ENCODE assay signal across 8 cellular contexts in genomic region chr12:103956515-103957027, GRCh38. TPM values are rescaled to one million over a fixed set of nuclear protein-coding genes. Genes with fewer than 3 reads are reported as not detected.
DNase-seq lines count a peak whose midpoint lies in the region; ATAC-seq, FAIRE-seq and TF ChIP-seq lines count a peak whose summit lies in the region.

No MANE protein-coding gene starts in this region.

- no peaks in the 10 kb centered on the region for H4K20me1 ChIP-seq in HepG2 (ENCODE audit: insufficient read depth, low read length)

- FAIRE-seq in HepG2 (lab: Jason Lieb, UNC): no peak

- TF ChIP-seq EP300 in HepG2 (IDR thresholded peaks at IDR 0.05; ENCODE audit: low read depth in 2 of 2, low read length in 2 of 2) (no peak), HepG2 (CRISPR knock-in tag; IDR thresholded peaks at IDR 0.05; ENCODE audit: borderline replicate concordance) (no peak)

- H3K9me3 ChIP-seq in KOPT-K1 (ENCODE audit: insufficient read depth, low read length, poor library complexity, severe bottlenecking) (no peaks in the 10 kb centered on the region), HepG2 (ENCODE audit: low read length) (no peaks in the 10 kb centered on the region), thyroid gland (no peaks in the 10 kb centered on the region)

- intact Hi-C loops in HepG2 (cut with micrococcal nuclease; ENCODE audit: unreplicated experiment) (loop anchor here (1.0 kb wide), 2 partner anchors 9 to 26 kb away; partner anchors contain the start of genes HSP90B1 and TDG), thyroid gland (cut with DNase I) (loop anchor here (10.0 kb wide), 1 partner anchor 108 kb away; the partner anchor contains the start of gene HCFC2)

- peak overlapping the region; percentile 95 for H3K4me2 ChIP-seq in HepG2 (ENCODE audit: low read depth, low read length)

- TF ChIP-seq POLR2A in HepG2 (IDR thresholded peaks at IDR 0.05; ENCODE audit: insufficient read depth in 1 of 2, low read depth in 2 of 2, low read length in 2 of 2): no peak
- no peak for TF ChIP-seq POLR2A in thyroid gland (IDR thresholded peaks at IDR 0.05)

- 0% methylated on average over 11 of the region's 31 CpGs for WGBS in HepG2 (ENCODE audit: low lambda C conversion rate)
- 1 to 2% methylated on average over 11 to 27 of the region's 31 CpGs for WGBS in thyroid gland, 2 donors

- peak; percentile 39 for DNase-seq in GM03348 (ENCODE audit: low spot score)
- DNase-seq in brain microvascular endothelial cell: no peak
- peak; percentile 11 for DNase-seq in HepG2 (ENCODE audit: low spot score)
- peak; percentile 23 to 38 for DNase-seq in thyroid gland
- DNase-seq in T-helper 9 cell: no peak

- TF ChIP-seq CTCF in brain microvascular endothelial cell (IDR thresholded peaks at IDR 0.05; ENCODE audit: low read depth, low read length, missing control alignments) (no peak), HepG2 (CRISPR knock-in tag; IDR thresholded peaks at IDR 0.05) (no peak), thyroid gland (IDR thresholded peaks at IDR 0.05) (no peak)

- CTCF ChIA-PET in HepG2 (lab: Yijun Ruan, JAX; ENCODE audit: low intra/inter-chr PET ratio, low total read pairs): no interaction called here

- POLR2A ChIA-PET in HepG2 (lab: Yijun Ruan, JAX): interaction anchor here (0.9 to 6.2 kb wide), 4 partner anchors 10 to 26 kb away, joined by 3 to 118 read pairs (median 13); partner anchors contain the start of genes HSP90B1 and TDG

- TF ChIP-seq RAD21 in HepG2 (CRISPR knock-in tag; IDR thresholded peaks at IDR 0.05): no peak

- no peaks in the 10 kb centered on the region for H3K27me3 ChIP-seq in brain microvascular endothelial cell (replicated peaks)
- H3K27me3 ChIP-seq in HepG2 (ENCODE audit: control insufficient read depth in 1 of 2, insufficient read depth in 2 of 2, low read length in 2 of 2): no peaks in the 10 kb centered on the region; a peak in 1 of 5 replicates
- no peaks in the 10 kb centered on the region for H3K27me3 ChIP-seq in thyroid gland

- in situ Hi-C loops in brain microvascular endothelial cell (cut with HindIII; ENCODE audit: low pct_ligation_motif_present, low sequenced_read_pairs): no loop called here
- in situ Hi-C loops in HepG2 (cut with HindIII; ENCODE audit: extremely low pct_ligation_motif_present, low pct_unique_long_range_greater_than_20kb): no loop called here

- H3K4me3 ChIP-seq in brain microvascular endothelial cell (ENCODE audit: low read depth, low read length): peak overlapping the region; percentile 92
- peak overlapping the region; percentile 86 to 90 (median 88) for H3K4me3 ChIP-seq in HepG2 (replicated peaks in 1 of 3; ENCODE audit: insufficient read depth in 1 of 3, low read depth in 2 of 3, low read length in 3 of 3)
- peak overlapping the region; percentile 52 to 72 (median 61) for H3K4me3 ChIP-seq in thyroid gland (replicated peaks in 1 of 3)

- H3K79me2 ChIP-seq in HepG2 (ENCODE audit: insufficient read depth, low read length): peaks cover 23% of the 10 kb centered on the region

- H3K27ac ChIP-seq in KOPT-K1 (ENCODE audit: low read depth, low read length, poor library complexity, severe bottlenecking) (peak overlapping the region; percentile 87), brain microvascular endothelial cell (peak overlapping the region; percentile 89), HepG2 (ENCODE audit: extremely low read length, insufficient read depth, low read length) (peak overlapping the region; percentile 92), thyroid gland (peak overlapping the region; percentile 50 to 94 (median 89))

- H3K36me3 ChIP-seq in KOPT-K1 (ENCODE audit: insufficient read depth, low read length): peaks cover 36% of the 10 kb centered on the region
- peaks cover 20% of the 10 kb centered on the region for H3K36me3 ChIP-seq in brain microvascular endothelial cell (replicated peaks)
- peaks cover 4 to 21% of the 10 kb centered on the region in 2 experiments for H3K36me3 ChIP-seq in HepG2 (replicated peaks in 1 of 2; ENCODE audit: control insufficient read depth in 1 of 2, insufficient read depth in 2 of 2, low read length in 2 of 2)
- H3K36me3 ChIP-seq in thyroid gland: peaks cover 6 to 22% of the 10 kb centered on the region in 2 donors

- peak overlapping the region; percentile 83 for H3K9ac ChIP-seq in HepG2 (ENCODE audit: insufficient read depth, low read depth, low read length)

- ATAC-seq in GM21576 (IDR thresholded peaks at IDR 0.05; ENCODE audit: unreplicated experiment): peak; percentile 14
- ATAC-seq in HepG2: peak; percentile 66
- ATAC-seq in GM19395 (IDR thresholded peaks at IDR 0.05; ENCODE audit: unreplicated experiment): no peak

- BruUV-seq in HepG2 (replicated peaks; lab: Mats Ljungman, UMichigan): TSS peak; percentile 57

- H3K4me1 ChIP-seq in HepG2 (ENCODE audit: insufficient read depth, low read length) (peaks cover 47% of the 10 kb centered on the region), thyroid gland (peaks cover 13 to 14% of the 10 kb centered on the region in 2 donors)

- H2AFZ ChIP-seq in HepG2 (ENCODE audit: low read length): no peak overlapping the region

TF ChIP-seq in HepG2, 621 proteins besides CTCF, POLR2A, EP300 and RAD21 (continues in another document):
- TF ChIP-seq RBFOX2 (IDR thresholded peaks at IDR 0.05; ENCODE audit: low read depth, low read length): peak; percentile 75; the same call in 1 of the 2 replicates
- no peak for TF ChIP-seq SOX6 (IDR thresholded peaks at IDR 0.05)
- TF ChIP-seq SOX6 (CRISPR knock-in tag; IDR thresholded peaks at IDR 0.05): no peak
- 0 out of 2 replicates have a peak, but pooled peaks have one; percentile 6 for TF ChIP-seq EHMT2 (IDR thresholded peaks at IDR 0.05; ENCODE audit: borderline replicate concordance, low read depth, low read length)
- TF ChIP-seq ZNF264 (CRISPR knock-in tag; IDR thresholded peaks at IDR 0.05): no peak
- 0 out of 2 replicates have a peak, but pooled peaks have one; percentile 52 for TF ChIP-seq ZNF441 (CRISPR knock-in tag; IDR thresholded peaks at IDR 0.05; ENCODE audit: borderline replicate concordance)
- peak; percentile 13 for TF ChIP-seq SRY (CRISPR knock-in tag; IDR thresholded peaks at IDR 0.05)
- 0 out of 2 replicates have a peak, but pooled peaks have one; percentile 63 for TF ChIP-seq ZNF292 (CRISPR knock-in tag; IDR thresholded peaks at IDR 0.05; ENCODE audit: borderline replicate concordance, low read depth)

RNA-seq across cellular contexts. Expression of gene TDG, which starts 9.1 kb away (rescaled TPM):
- total RNA-seq in HepG2 (2016; rRNA removed; fragmentation: Illumina TruSeq; extraction: Trizol) (19.5 and 24.0 TPM in 2 replicates), thyroid gland (10 to 100 TPM; 20.5 to 33.1 (median 28.2) TPM)
- 11.8 and 12.8 TPM in 2 replicates for total RNA-seq in HepG2 (2016; cell fraction: cytosol; rRNA removed; fragmentation: Illumina TruSeq; extraction: Trizol; ENCODE audit: low read depth)
- total RNA-seq in HepG2 (2016; cell fraction: insoluble cytoplasmic fraction; rRNA removed; fragmentation: Illumina TruSeq; extraction: Trizol): 20.9 and 24.6 TPM in 2 replicates
- total RNA-seq in HepG2 (2016; cell fraction: membrane; rRNA removed; fragmentation: Illumina TruSeq; extraction: Trizol): 7.4 TPM in 2 replicates
- 25.3 and 26.6 TPM in 2 replicates for total RNA-seq in HepG2 (2016; cell fraction: nucleus; rRNA removed; fragmentation: Illumina TruSeq; extraction: Trizol)
- polyA plus RNA-seq in HepG2 (2011; rRNA removed): 12.7 and 14.2 TPM in 2 replicates
- polyA plus RNA-seq in HepG2 (2011; cell fraction: cytosol; rRNA removed): 4.6 and 6.2 TPM in 2 replicates
- 15.3 and 21.4 TPM in 2 replicates for polyA plus RNA-seq in HepG2 (2011; cell fraction: nucleus; rRNA removed)
- 14.2 and 14.6 TPM in 2 replicates for polyA plus RNA-seq in HepG2 (2012)
- 0.63 and 0.67 TPM in 2 replicates for polyA plus RNA-seq in HepG2 (2016; cell fraction: cytosol; fragmentation: Illumina TruSeq; extraction: Trizol; ENCODE audit: low read depth)
- 22.2 and 22.3 TPM in 2 replicates for polyA plus RNA-seq in HepG2 (2016; cell fraction: insoluble cytoplasmic fraction; fragmentation: Illumina TruSeq; extraction: Trizol; ENCODE audit: low read depth)
- 2.8 and 3.2 TPM in 2 replicates for polyA plus RNA-seq in HepG2 (2016; cell fraction: membrane; fragmentation: Illumina TruSeq; extraction: Trizol; ENCODE audit: low read depth)
- polyA plus RNA-seq in HepG2 (2016; cell fraction: nucleus; fragmentation: Illumina TruSeq; extraction: Trizol; ENCODE audit: insufficient read depth, low read depth): 35.4 and 37.9 TPM in 2 replicates
- polyA minus RNA-seq in HepG2 (2011; rRNA and poly(A)+ RNA removed; ENCODE audit: low replicate concordance): 4.8 and 13.4 TPM in 2 replicates
- polyA minus RNA-seq in HepG2 (2011; cell fraction: cytosol; rRNA and poly(A)+ RNA removed): 7.5 and 7.9 TPM in 2 replicates
- polyA minus RNA-seq in HepG2 (2011; cell fraction: nucleus; rRNA and poly(A)+ RNA removed): 37.8 and 39.1 TPM in 2 replicates

RNA-seq across cellular contexts. Expression of gene HSP90B1, which starts 26.4 kb away (rescaled TPM):
- 496 and 954 TPM in 2 replicates for total RNA-seq in HepG2 (2016; rRNA removed; fragmentation: Illumina TruSeq; extraction: Trizol)
- total RNA-seq in HepG2 (2016; cell fraction: cytosol; rRNA removed; fragmentation: Illumina TruSeq; extraction: Trizol; ENCODE audit: low read depth): 47.0 and 69.8 TPM in 2 replicates
- total RNA-seq in HepG2 (2016; cell fraction: insoluble cytoplasmic fraction; rRNA removed; fragmentation: Illumina TruSeq; extraction: Trizol): 468 and 962 TPM in 2 replicates
- 69.5 and 84.4 TPM in 2 replicates for total RNA-seq in HepG2 (2016; cell fraction: membrane; rRNA removed; fragmentation: Illumina TruSeq; extraction: Trizol)
- 1,047 and 1,178 TPM in 2 replicates for total RNA-seq in HepG2 (2016; cell fraction: nucleus; rRNA removed; fragmentation: Illumina TruSeq; extraction: Trizol)
- polyA plus RNA-seq in HepG2 (2011; rRNA removed): 621 and 800 TPM in 2 replicates
- 280 and 440 TPM in 2 replicates for polyA plus RNA-seq in HepG2 (2011; cell fraction: cytosol; rRNA removed)
- polyA plus RNA-seq in HepG2 (2011; cell fraction: nucleus; rRNA removed): 376 and 536 TPM in 2 replicates
- 1,055 and 1,205 TPM in 2 replicates for polyA plus RNA-seq in HepG2 (2012)
- polyA plus RNA-seq in HepG2 (2016; cell fraction: cytosol; fragmentation: Illumina TruSeq; extraction: Trizol; ENCODE audit: low read depth): 44.1 and 50.8 TPM in 2 replicates
- polyA plus RNA-seq in HepG2 (2016; cell fraction: insoluble cytoplasmic fraction; fragmentation: Illumina TruSeq; extraction: Trizol; ENCODE audit: low read depth): 498 and 522 TPM in 2 replicates
- polyA plus RNA-seq in HepG2 (2016; cell fraction: membrane; fragmentation: Illumina TruSeq; extraction: Trizol; ENCODE audit: low read depth): 50.1 and 59.6 TPM in 2 replicates
- polyA plus RNA-seq in HepG2 (2016; cell fraction: nucleus; fragmentation: Illumina TruSeq; extraction: Trizol; ENCODE audit: insufficient read depth, low read depth): 1,450 and 1,620 TPM in 2 replicates
- polyA minus RNA-seq in HepG2 (2011; rRNA and poly(A)+ RNA removed; ENCODE audit: low replicate concordance): 80.4 and 149 TPM in 2 replicates
- 307 and 357 TPM in 2 replicates for polyA minus RNA-seq in HepG2 (2011; cell fraction: cytosol; rRNA and poly(A)+ RNA removed)
- polyA minus RNA-seq in HepG2 (2011; cell fraction: nucleus; rRNA and poly(A)+ RNA removed): 422 and 476 TPM in 2 replicates
- total RNA-seq in thyroid gland: 1,000 to 10,000 TPM; 1,103 to 2,326 (median 1,708) TPM

Comparison
In these comparisons a context has a peak if more than half of its experiments do, and no peak if none do; other contexts are left out.
1. DNase-seq: peak in GM03348 (single experiment), HepG2 (single experiment) and thyroid gland (2 of 2); none in brain microvascular endothelial cell (single experiment) and T-helper 9 cell (single experiment).
2. Peak in every context shown above with its lines, with median percentiles within 50 percentile points of each other: H3K27ac ChIP-seq and H3K4me3 ChIP-seq.